ENCODE assay signal across 12 cellular contexts in genomic region chr3:165193392-165194268, GRCh38. TPM values are rescaled to one million over a fixed set of nuclear protein-coding genes. Genes with fewer than 3 reads are reported as not detected.
A peak's percentile ranks its signal among the peaks of the same experiment; 100 is the strongest.
DNase-seq lines count a peak whose midpoint lies in the region; ATAC-seq, FAIRE-seq and TF ChIP-seq lines count a peak whose summit lies in the region.
"Had no signal": no experiment of that assay in that cellular context is flagged by ENCODE, and none has a peak within 500 bp of the region (broad histone marks: within the 10 kb centered on the region; RNA-seq: fewer than 3 reads in every experiment).

No MANE protein-coding gene starts in this region.

- H3K4me3 ChIP-seq in right atrium auricular region (peak overlapping the region; percentile 41 to 57), heart right ventricle (peak overlapping the region in 3 of 10 donors; percentile 7 to 53 (median 15)), dorsolateral prefrontal cortex (peak overlapping the region; percentile 25 to 82 (median 65)), muscle layer of colon (ENCODE audit: low read depth in 1 of 2, low read length in 2 of 2) (peak overlapping the region; percentile 41 to 61), uterus (peak overlapping the region; percentile 14 to 17)

- no peak overlapping the region for H3K27ac ChIP-seq in right atrium auricular region
- H3K27ac ChIP-seq in heart right ventricle = no peak overlapping the region
- H3K27ac ChIP-seq in dorsolateral prefrontal cortex = peak overlapping the region in 55 of 59 donors; percentile 6 to 95 (median 87)
- H3K27ac ChIP-seq in muscle layer of colon (ENCODE audit: low read depth, low read length) = peak overlapping the region; percentile 56
- peak overlapping the region; percentile 7 to 52 for H3K27ac ChIP-seq in uterus

- H3K27me3 Mint-ChIP-seq in activated naive CD8-positive, alpha-beta T cell treated with anti-CD3 and anti-CD28 coated beads for 36 hours = peaks cover 70% of the 10 kb centered on the region

- H3K9me3 Mint-ChIP-seq in activated naive CD8-positive, alpha-beta T cell treated with anti-CD3 and anti-CD28 coated beads for 36 hours = peaks cover 4% of the 10 kb centered on the region
- H3K9me3 Mint-ChIP-seq: activated T-cell treated with anti-CD3 and anti-CD28 coated beads, Interleukin-2, amount 50 U/mL, for 4 hours had no signal

- peaks cover 16% of the 10 kb centered on the region for H3K4me1 Mint-ChIP-seq in activated naive CD8-positive, alpha-beta T cell treated with anti-CD3 and anti-CD28 coated beads for 36 hours

- no peaks in the 10 kb centered on the region for H3K36me3 Mint-ChIP-seq in activated naive CD8-positive, alpha-beta T cell treated with anti-CD3 and anti-CD28 coated beads for 36 hours
- H3K36me3 Mint-ChIP-seq: stimulated activated memory B cell treated with anti-CD40 and anti-IgM and Interleukin-4, amounts not matched to agents 10 μg/mL and 1 μg/mL and 100 μg/mL, for 72 hours had no signal

- TF ChIP-seq POLR2A in uterus (IDR thresholded peaks at IDR 0.05) = no peak

- WGBS in heart right ventricle, 2 donors = 2% methylated on average over 18 of the region's 18 CpGs

- H3K36me3 ChIP-seq in right atrium auricular region (no peaks in the 10 kb centered on the region), heart right ventricle (no peaks in the 10 kb centered on the region), muscle layer of colon (ENCODE audit: insufficient read depth, low read length) (no peaks in the 10 kb centered on the region), uterus (no peaks in the 10 kb centered on the region)

- H3K4me1 ChIP-seq in right atrium auricular region = peaks cover 0 to 26% of the 10 kb centered on the region in 2 donors
- H3K4me1 ChIP-seq in heart right ventricle = peaks cover 0 to 42% (median 23%) of the 10 kb centered on the region in 9 donors
- peaks cover 28% of the 10 kb centered on the region for H3K4me1 ChIP-seq in muscle layer of colon (ENCODE audit: insufficient read depth, low read length)
- peaks cover 0 to 7% of the 10 kb centered on the region in 2 donors for H3K4me1 ChIP-seq in uterus

- no peak overlapping the region for H3K9ac ChIP-seq in muscle layer of colon (ENCODE audit: low read length)

- H3K27ac Mint-ChIP-seq in activated naive CD8-positive, alpha-beta T cell treated with anti-CD3 and anti-CD28 coated beads for 36 hours = no peak overlapping the region
- H3K27ac Mint-ChIP-seq: stimulated activated memory B cell treated with anti-CD40 and anti-IgM and Interleukin-4, amounts not matched to agents 10 μg/mL and 1 μg/mL and 100 μg/mL, for 72 hours had no signal

- H3K27me3 ChIP-seq in right atrium auricular region (peaks cover 16 to 17% of the 10 kb centered on the region in 2 donors), heart right ventricle (peaks cover 5 to 69% (median 60%) of the 10 kb centered on the region in 7 donors), dorsolateral prefrontal cortex (peaks cover 0 to 38% (median 0%) of the 10 kb centered on the region in 45 donors), muscle layer of colon (ENCODE audit: control insufficient read depth in 1 of 2, insufficient read depth in 2 of 2, low read length in 2 of 2) (peaks cover 33 to 41% of the 10 kb centered on the region in 2 donors), uterus (peaks cover 0 to 40% of the 10 kb centered on the region in 2 donors)

- DNase-seq in right atrium auricular region (ENCODE audit: low spot score) (no peak), heart right ventricle (no peak), dorsolateral prefrontal cortex (peak in 1 of 10 donors; percentile 46), uterus (no peak), urothelium cell line (ENCODE audit: low spot score) (no peak), RPMI8226 (no peak)
- DNase-seq in activated naive CD8-positive, alpha-beta T cell treated with anti-CD3 and anti-CD28 coated beads for 36 hours = no peak
- DNase-seq: activated T-cell treated with anti-CD3 and anti-CD28 coated beads, Interleukin-2, amount 50 U/mL, for 4 hours; KG1 had no signal

- no peak for FAIRE-seq in urothelium cell line (lab: Jason Lieb, UNC)

- H3K9me3 ChIP-seq in right atrium auricular region = no peaks in the 10 kb centered on the region
- H3K9me3 ChIP-seq in heart right ventricle = no peaks in the 10 kb centered on the region
- H3K9me3 ChIP-seq in muscle layer of colon (ENCODE audit: low read length) = no peaks in the 10 kb centered on the region
- H3K9me3 ChIP-seq in uterus = no peaks in the 10 kb centered on the region

- no peak overlapping the region for H3K4me3 Mint-ChIP-seq in activated naive CD8-positive, alpha-beta T cell treated with anti-CD3 and anti-CD28 coated beads for 36 hours
- H3K4me3 Mint-ChIP-seq: activated T-cell treated with anti-CD3 and anti-CD28 coated beads, Interleukin-2, amount 50 U/mL, for 4 hours; stimulated activated memory B cell treated with anti-CD40 and anti-IgM and Interleukin-4, amounts not matched to agents 10 μg/mL and 1 μg/mL and 100 μg/mL, for 72 hours had no signal

- intact Hi-C loops in heart right ventricle (cut with DNase I) (no loop called here), dorsolateral prefrontal cortex (cut with DNase I) (no loop called here), uterus (cut with DNase I; ENCODE audit: low total_unique reads) (no loop called here)

- TF ChIP-seq CTCF in right atrium auricular region (IDR thresholded peaks at IDR 0.05) = no peak
- TF ChIP-seq CTCF in heart right ventricle (IDR thresholded peaks at IDR 0.05) = no peak
- no peak for TF ChIP-seq CTCF in dorsolateral prefrontal cortex (IDR thresholded peaks at IDR 0.05 in 54 of 56, conservative IDR thresholded peaks at IDR 0.05 in 2 of 56; ENCODE audit: low read depth in 1 of 56, partially characterized antibody in 56 of 56)
- no peak for TF ChIP-seq CTCF in uterus (IDR thresholded peaks at IDR 0.05)

- no peak for ATAC-seq in heart right ventricle
- ATAC-seq: activated T-cell treated with anti-CD3 and anti-CD28 coated beads, Interleukin-2, amount 50 U/mL, for 4 hours; stimulated activated memory B cell treated with anti-CD40 and anti-IgM and Interleukin-4, amounts not matched to agents 10 μg/mL and 1 μg/mL and 100 μg/mL, for 72 hours had no signal

RNA-seq across cellular contexts. Expression of gene SLITRK3, which starts 2.6 kb away (rescaled TPM):
- 1 to 10 TPM in 1 of 2 donors, under 1 TPM in 1; 0.19 to 1.9 TPM for total RNA-seq in right atrium auricular region
- total RNA-seq in heart right ventricle = not detected
- polyA plus RNA-seq in heart right ventricle = not detected
- 10 to 100 TPM; 12.1 to 62.4 (median 36.8) TPM for total RNA-seq in dorsolateral prefrontal cortex
- 10 to 100 TPM in 2 of 4 donors, 1 to 10 TPM in 1, under 1 TPM in 1; under 0.01 to 31.7 (median 17.3) TPM for total RNA-seq in uterus
- not detected for total RNA-seq in activated naive CD8-positive, alpha-beta T cell treated with anti-CD3 and anti-CD28 coated beads for 36 hours
- total RNA-seq: activated T-cell treated with anti-CD3 and anti-CD28 coated beads, Interleukin-2, amount 50 U/mL, for 4 hours; glomerular endothelial cell had no signal

Comparison
In these comparisons a context has a peak if more than half of its experiments do, and no peak if none do; other contexts are left out.
1. H3K27ac ChIP-seq: peak in dorsolateral prefrontal cortex (55 of 59), muscle layer of colon (single experiment) and uterus (2 of 2); none in right atrium auricular region (0 of 2) and heart right ventricle (0 of 10).